28 cellular contexts compared by ENCODE assay signal in genomic region chr15:98834976-98835375, GRCh38.
"Had no signal": no experiment of that assay in that cellular context is flagged by ENCODE, and none has a peak within 500 bp of the region (broad histone marks: within the 10 kb centered on the region; RNA-seq: fewer than 3 reads in every experiment).

No MANE protein-coding gene starts in this region.

- DNase-seq: naive thymus-derived CD4-positive, alpha-beta T cell; natural killer cell; occipital lobe; ovary; posterior cingulate gyrus; psoas muscle; right cardiac atrium; spleen; stimulated activated CD4-positive, alpha-beta T cell treated with anti-CD3 and anti-CD28 coated beads, Interleukin-12 subunit alpha, Interleukin-12 subunit beta, amount 100 ng/mL, for 4 hours; stimulated activated CD4-positive, alpha-beta T cell treated with anti-CD3 and anti-CD28 coated beads, Interleukin-1b, Interleukin-23, amount 100 ng/mL, for 48 hours; stimulated activated CD4-positive, alpha-beta T cell treated with anti-CD3 and anti-CD28 coated beads, Interleukin-4, amount 100 ng/mL, for 1 hour; stimulated activated CD4-positive, alpha-beta T cell treated with anti-CD3 and anti-CD28 coated beads, Interleukin-4, amount 100 ng/mL, for 4 hours; stimulated activated CD8-positive, alpha-beta memory T cell treated with anti-CD3 and anti-CD28 coated beads, Interleukin-4, amount 100 ng/mL, for 48 hours; stimulated activated naive CD4-positive, alpha-beta T cell; stimulated activated naive CD8-positive, alpha-beta T cell treated with anti-CD3 and anti-CD28 coated beads, Interleukin-15, amount 100 ng/mL, for 72 hours; stimulated activated naive CD8-positive, alpha-beta T cell treated with anti-CD3 and anti-CD28 coated beads, Interleukin-15, Interleukin-2, amounts not matched to agents 100 U/mL and 50 U/mL, for 24 hours; substantia nigra; testis; tibial artery; transverse colon; upper lobe of right lung; uterus had no signal

- H3K4me2 ChIP-seq: smooth muscle cell had no signal

- H3K27me3 ChIP-seq: ovary, spleen, suprapubic skin, testis, tibial artery, transverse colon, upper lobe of right lung, uterus had no signal

- H3K4me3 ChIP-seq: ovary, psoas muscle, skin epidermis, smooth muscle cell, spleen, suprapubic skin, testis, tibial artery, transverse colon, upper lobe of right lung, uterus had no signal

- H3K4me1 ChIP-seq: parathyroid adenoma, suprapubic skin, testis, upper lobe of right lung had no signal

- H2AFZ ChIP-seq: parathyroid adenoma had no signal

- H3K27ac ChIP-seq: ovary, parathyroid adenoma, psoas muscle, skin epidermis, spleen, suprapubic skin, testis, tibial artery, transverse colon, upper lobe of right lung, uterus had no signal

- ATAC-seq: naive thymus-derived CD4-positive, alpha-beta T cell; natural killer cell; psoas muscle; right cardiac atrium; sciatic nerve; stimulated activated memory B cell treated with anti-CD40 and anti-IgM and Interleukin-4, amounts not matched to agents 10 μg/mL and 1 μg/mL and 100 μg/mL, for 72 hours; stimulated activated naive CD8-positive, alpha-beta T cell treated with anti-CD3 and anti-CD28 coated beads, Interleukin-15, amount 100 ng/mL, for 72 hours; stimulated activated naive CD8-positive, alpha-beta T cell treated with anti-CD3 and anti-CD28 coated beads, Interleukin-15, Interleukin-2, amounts not matched to agents 100 U/mL and 50 U/mL, for 24 hours; upper lobe of right lung had no signal

- H3K9me3 ChIP-seq: ovary, testis had no signal

- H3K9ac ChIP-seq: parathyroid adenoma had no signal

- H3K36me3 ChIP-seq: ovary, suprapubic skin, transverse colon, upper lobe of right lung, uterus had no signal
